18 cellular contexts compared by ENCODE assay signal in genomic region chr11:19279455-19279854, GRCh38. TPM values are rescaled to one million over a fixed set of nuclear protein-coding genes. Genes with fewer than 3 reads are reported as not detected.
A peak's percentile ranks its signal among the peaks of the same experiment; 100 is the strongest.
DNase-seq lines count a peak whose midpoint lies in the region; ATAC-seq and TF ChIP-seq lines count a peak whose summit lies in the region.
"Had no signal": no experiment of that assay in that cellular context is flagged by ENCODE, and none has a peak within 500 bp of the region (broad histone marks: within the 10 kb centered on the region; RNA-seq: fewer than 3 reads in every experiment).

No MANE protein-coding gene starts in this region.

- no peaks in the 10 kb centered on the region for H3K27me3 ChIP-seq in CD8-positive, alpha-beta memory T cell (ENCODE audit: insufficient read depth, low read length, poor library complexity, severe bottlenecking)
- H3K27me3 ChIP-seq in H9 (ENCODE audit: insufficient read depth, low read length) (no peaks in the 10 kb centered on the region), Peyer's patch (no peaks in the 10 kb centered on the region)
- H3K27me3 ChIP-seq: pancreas had no signal

- H3K56ac ChIP-seq in H9 (ENCODE audit: insufficient read length, low read depth, low read length), result no peak overlapping the region

- no peaks in the 10 kb centered on the region for H3K9me3 Mint-ChIP-seq in CD8-positive, alpha-beta memory T cell
- no peaks in the 10 kb centered on the region for H3K9me3 Mint-ChIP-seq in H9
- no peaks in the 10 kb centered on the region for H3K9me3 Mint-ChIP-seq in effector memory CD8-positive, alpha-beta T cell

- H4K8ac ChIP-seq in H9 (replicated peaks; ENCODE audit: insufficient read length, low read depth, low read length), result no peak overlapping the region

- H3K27ac ChIP-seq in CD8-positive, alpha-beta memory T cell (ENCODE audit: low read depth, low read length), result no peak overlapping the region
- H3K27ac ChIP-seq in H9 (ENCODE audit: insufficient read length, low read depth, low read length) (no peak overlapping the region), Peyer's patch (no peak overlapping the region)
- H3K27ac ChIP-seq: pancreas had no signal

- H4K20me1 ChIP-seq in H9 (ENCODE audit: control insufficient read depth, insufficient read depth, insufficient read length), result no peaks in the 10 kb centered on the region

- H3K27me3 Mint-ChIP-seq in CD8-positive, alpha-beta memory T cell, result peaks cover 0 to 2% of the 10 kb centered on the region in 2 donors
- H3K27me3 Mint-ChIP-seq in H9 (ENCODE audit: low read depth), result no peaks in the 10 kb centered on the region; the same call in none of the 2 replicates
- no peaks in the 10 kb centered on the region for H3K27me3 Mint-ChIP-seq in effector memory CD8-positive, alpha-beta T cell

- H3K27ac Mint-ChIP-seq in CD8-positive, alpha-beta memory T cell, result peak overlapping the region in 6 of 8 donors; percentile 8 to 96 (median 42)
- no peak overlapping the region for H3K27ac Mint-ChIP-seq in H9
- H3K27ac Mint-ChIP-seq in effector memory CD8-positive, alpha-beta T cell, result peak overlapping the region in 1 of 2 donors; percentile 85

- H2BK5ac ChIP-seq in H9 (ENCODE audit: insufficient read length, low read length), result no peak overlapping the region

- no peak for ATAC-seq in effector memory CD8-positive, alpha-beta T cell (replicated peaks)
- ATAC-seq: left ventricle myocardium superior, pancreas had no signal

- H3K4me3 Mint-ChIP-seq in CD8-positive, alpha-beta memory T cell, result peak overlapping the region in 4 of 7 donors; percentile 3 to 34 (median 18)
- no peak overlapping the region; a peak in 1 of 5 replicates for H3K4me3 Mint-ChIP-seq in H9
- H3K4me3 Mint-ChIP-seq in effector memory CD8-positive, alpha-beta T cell, result peak overlapping the region; percentile 14 to 15

- no peak overlapping the region for H4K5ac ChIP-seq in H9 (ENCODE audit: insufficient read length, low read depth, low read length)

- H3K36me3 Mint-ChIP-seq in CD8-positive, alpha-beta memory T cell, result no peaks in the 10 kb centered on the region
- no peaks in the 10 kb centered on the region for H3K36me3 Mint-ChIP-seq in H9 (ENCODE audit: insufficient read depth in 1 of 3, low read depth in 3 of 3)
- no peaks in the 10 kb centered on the region for H3K36me3 Mint-ChIP-seq in effector memory CD8-positive, alpha-beta T cell (ENCODE audit: insufficient read depth)

- no peak overlapping the region for H3K18ac ChIP-seq in H9 (ENCODE audit: insufficient read length, low read depth, low read length)

- H3K4ac ChIP-seq in H9 (ENCODE audit: low read depth, low read length), result no peak overlapping the region

- H3K4me1 ChIP-seq in CD8-positive, alpha-beta memory T cell (ENCODE audit: insufficient read depth, low read length), result peaks cover 27% of the 10 kb centered on the region
- no peaks in the 10 kb centered on the region for H3K4me1 ChIP-seq in H9 (ENCODE audit: insufficient read depth, low read length)
- no peaks in the 10 kb centered on the region for H3K4me1 ChIP-seq in Peyer's patch
- H3K4me1 ChIP-seq: pancreas had no signal

- H2AFZ ChIP-seq in H9 (ENCODE audit: low read length), result peak overlapping the region; percentile 74

- H3K36me3 ChIP-seq in CD8-positive, alpha-beta memory T cell (ENCODE audit: insufficient read depth, low read length), result no peaks in the 10 kb centered on the region
- H3K36me3 ChIP-seq in Peyer's patch, result no peaks in the 10 kb centered on the region
- H3K36me3 ChIP-seq: pancreas had no signal

- peak in 1 of 5 donors; percentile 10 for DNase-seq in CD8-positive, alpha-beta memory T cell
- peak; percentile 72 for DNase-seq in H9
- peak; percentile 23 for DNase-seq in NCI-H69 (lab: John Stamatoyannopoulos, UW)
- DNase-seq in effector memory CD8-positive, alpha-beta T cell, result no peak
- DNase-seq in Peyer's patch, result no peak
- no peak for DNase-seq in AG08395 (ENCODE audit: low spot score)
- no peak for DNase-seq in NCI-H2196 treated with DMSO at 0.1 percent for 48 hours (lab: John Stamatoyannopoulos, UW; ENCODE audit: unreplicated experiment)
- no peak for DNase-seq in retina
- DNase-seq: activated CD8-positive, alpha-beta memory T cell treated with anti-CD3 and anti-CD28 coated beads, Interleukin-2, amount 50 U/mL, for 4 hours; activated gamma-delta T cell treated with Interleukin-2 at 50 U/mL for 16 hours; amygdala; central memory CD4-positive, alpha-beta T cell; DMS 273 treated with DMSO at 0.1 percent for 48 hours; hypothalamus; KG1; left ventricle myocardium superior; NCI-H187 treated with DMSO at 0.1 percent for 48 hours; pancreas had no signal

- no peaks in the 10 kb centered on the region for H3K79me1 ChIP-seq in H9 (ENCODE audit: insufficient read depth, low read depth, low read length, poor library complexity, severe bottlenecking)

- WGBS in H9 (ENCODE audit: extremely low coverage, insufficient read length, low lambda C conversion rate), result no CpG with 5 or more reads among the region's 3 CpGs

- H2BK12ac ChIP-seq in H9 (ENCODE audit: insufficient read length, low read depth, low read length), result no peak overlapping the region

- H3K23ac ChIP-seq in H9 (ENCODE audit: insufficient read length, low read depth, low read length), result no peak overlapping the region

- no peak overlapping the region for H3K4me2 ChIP-seq in H9 (ENCODE audit: insufficient read depth, insufficient read length, low read length)

- H3K23me2 ChIP-seq in H9 (ENCODE audit: insufficient read length, low read depth, low read length, poor library complexity, severe bottlenecking), result no peaks in the 10 kb centered on the region

- H2BK20ac ChIP-seq in H9 (ENCODE audit: low read depth, low read length, poor library complexity, severe bottlenecking), result no peak overlapping the region

- no peak overlapping the region for H3T11ph ChIP-seq in H9 (ENCODE audit: low read length)

- no peak overlapping the region for H2AK5ac ChIP-seq in H9 (ENCODE audit: insufficient read length, low read length)

- H3K14ac ChIP-seq in H9 (ENCODE audit: insufficient read depth, low read length), result no peak overlapping the region

- H3K4me3 ChIP-seq in CD8-positive, alpha-beta memory T cell (ENCODE audit: low read length), result no peak overlapping the region
- H3K4me3 ChIP-seq in Peyer's patch, result no peak overlapping the region
- H3K4me3 ChIP-seq: pancreas had no signal

- no peak overlapping the region for H2BK15ac ChIP-seq in H9 (ENCODE audit: low read depth, low read length)

- TF ChIP-seq CTCF in H9 (conservative IDR thresholded peaks at IDR 0.05) (peak; percentile 61), Peyer's patch (IDR thresholded peaks at IDR 0.05) (no peak)

- no peak for TF ChIP-seq POLR2A in Peyer's patch (IDR thresholded peaks at IDR 0.05)

- POLR2A ChIA-PET in CD8-positive, alpha-beta memory T cell (lab: Charles Lee), result no interaction called here

- no peaks in the 10 kb centered on the region for H3K9me3 ChIP-seq in CD8-positive, alpha-beta memory T cell (ENCODE audit: low read length)
- no peaks in the 10 kb centered on the region for H3K9me3 ChIP-seq in H9 (ENCODE audit: control insufficient read depth, low read depth, low read length)
- no peaks in the 10 kb centered on the region for H3K9me3 ChIP-seq in Peyer's patch
- H3K9me3 ChIP-seq: pancreas had no signal

- H3K79me2 ChIP-seq in H9 (ENCODE audit: insufficient read depth, low read length), result no peaks in the 10 kb centered on the region

- H3K9ac ChIP-seq in H9 (ENCODE audit: extremely low read depth, insufficient read length, low read length), result no peak overlapping the region

- H4K91ac ChIP-seq in H9 (ENCODE audit: insufficient read length, low read depth, low read length), result no peak overlapping the region

- peaks cover 42 to 53% (median 46%) of the 10 kb centered on the region in 3 donors for H3K4me1 Mint-ChIP-seq in CD8-positive, alpha-beta memory T cell
- H3K4me1 Mint-ChIP-seq in H9, result peaks cover 19 to 27% of the 10 kb centered on the region in 2 experiments
- peaks cover 29 to 53% of the 10 kb centered on the region in 2 donors for H3K4me1 Mint-ChIP-seq in effector memory CD8-positive, alpha-beta T cell (ENCODE audit: low read depth in 2 of 2)

- CTCF ChIA-PET in CD8-positive, alpha-beta memory T cell (lab: Charles Lee), result no interaction called here

- no peak overlapping the region for H2BK120ac ChIP-seq in H9 (ENCODE audit: low read depth, low read length, poor library complexity, severe bottlenecking)

RNA-seq across cellular contexts. Expression of gene E2F8, which starts 38.7 kb away (rescaled TPM):
- total RNA-seq in CD8-positive, alpha-beta memory T cell, result 10 to 100 TPM; 12.7 to 16.5 TPM
- 0.16 TPM for polyA plus RNA-seq in CD8-positive, alpha-beta memory T cell
- total RNA-seq in H9 (2021) (11.0 and 11.3 TPM in 2 replicates), Peyer's patch (10 to 100 TPM in 1 of 4 donors, 1 to 10 TPM in 3; 1.5 to 14.9 (median 6.0) TPM)
- polyA plus RNA-seq: pancreas had no signal

Comparison
In these comparisons a context has a peak if more than half of its experiments do, and no peak if none do; other contexts are left out.
1. DNase-seq: peak in H9 (single experiment) and NCI-H69 (single experiment); none in effector memory CD8-positive, alpha-beta T cell (0 of 3), Peyer's patch (0 of 3), AG08395 (single experiment), NCI-H2196 treated with DMSO at 0.1 percent for 48 hours (single experiment) and retina (single experiment).
2. H3K27ac Mint-ChIP-seq: peak in CD8-positive, alpha-beta memory T cell (6 of 8); none in H9 (0 of 3).
3. H3K4me3 Mint-ChIP-seq: peak in CD8-positive, alpha-beta memory T cell (4 of 7) and effector memory CD8-positive, alpha-beta T cell (2 of 2); none in H9 (0 of 2).